In the genomic region with DNA sequence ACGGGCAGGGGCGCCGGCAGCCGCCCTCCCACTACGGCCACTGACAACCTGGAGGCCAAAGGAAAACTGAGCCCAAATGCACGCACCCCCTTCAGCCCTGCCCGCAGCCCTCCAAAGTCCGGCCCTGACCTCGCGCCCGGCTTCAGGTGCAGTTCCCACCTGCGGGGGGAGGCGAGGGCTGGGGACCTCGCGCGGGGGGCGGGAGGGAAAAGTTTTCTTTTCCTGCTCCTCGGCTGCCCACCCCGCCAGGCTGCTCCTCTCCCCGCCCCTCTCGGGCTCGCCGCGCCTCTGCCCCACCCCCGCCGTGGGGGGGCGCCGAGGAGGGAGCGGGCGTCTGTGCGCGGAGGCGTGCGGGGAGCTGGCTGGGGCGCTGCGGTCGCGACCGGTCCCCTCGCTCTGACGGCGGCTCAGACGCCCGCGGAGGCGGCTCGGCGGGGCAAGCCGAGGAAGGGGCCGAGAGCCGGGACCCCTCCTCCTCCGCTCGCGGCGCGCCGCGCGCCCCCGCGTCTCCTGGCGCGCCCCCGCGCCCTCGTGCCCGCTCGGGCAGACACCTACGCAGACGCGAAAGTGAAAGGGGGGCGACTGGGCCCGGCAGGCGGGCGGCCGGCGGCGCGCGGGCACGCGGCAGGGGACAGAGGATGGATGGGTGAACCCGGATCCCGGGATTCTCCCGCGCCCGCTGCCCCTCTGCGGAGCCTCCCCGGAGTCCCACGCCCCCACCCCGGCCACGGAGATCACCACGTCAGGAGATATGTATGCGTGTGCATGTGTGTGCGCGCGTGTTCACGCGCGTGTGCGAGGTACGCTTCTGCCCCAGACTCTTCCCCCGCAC, we compare ENCODE assay signal across 9 cellular contexts. TPM values are rescaled to one million over a fixed set of nuclear protein-coding genes. Genes with fewer than 3 reads are reported as not detected.
DNase-seq lines count a peak whose midpoint lies in the region; ATAC-seq, FAIRE-seq and TF ChIP-seq lines count a peak whose summit lies in the region.
"Had no signal": no experiment of that assay in that cellular context is flagged by ENCODE, and none has a peak within 500 bp of the region (broad histone marks: within the 10 kb centered on the region; RNA-seq: fewer than 3 reads in every experiment).

No MANE protein-coding gene starts in this region.

- no peak for TF ChIP-seq POLR2A in GM12891 (IDR thresholded peaks at IDR 0.05; ENCODE audit: low read depth, low read length)

- DNase-seq in GM12891 (ENCODE audit: insufficient read length, low spot score) = peak; percentile 14
- DNase-seq in Kasumi-1 (lab: John Stamatoyannopoulos, UW) = peak; percentile 33 to 42
- DNase-seq in activated T-cell treated with anti-CD3 and anti-CD28 coated beads for 48 hours (ENCODE audit: low read depth) = peak; percentile 52
- DNase-seq in naive B cell = peak; percentile 80
- peak; percentile 49 to 75 for DNase-seq in stimulated activated effector memory CD8-positive, alpha-beta T cell treated with anti-CD3 and anti-CD28 coated beads, Interleukin-12 subunit alpha, Interleukin-12 subunit beta, amount 100 ng/mL, for 72 hours (ENCODE audit: low spot score in 2 of 2)
- no peak for DNase-seq in DMS153 (lab: John Stamatoyannopoulos, UW)
- no peak for DNase-seq in NOMO-1 treated with DMSO at 0.1 percent for 48 hours (lab: John Stamatoyannopoulos, UW; ENCODE audit: unreplicated experiment)

- FAIRE-seq in GM12891 (lab: Jason Lieb, UNC) = peak; percentile 74
- FAIRE-seq: colon had no signal

- H3K27me3 Mint-ChIP-seq in naive B cell = no peaks in the 10 kb centered on the region

- H3K9me3 Mint-ChIP-seq in naive B cell = no peaks in the 10 kb centered on the region
- no peaks in the 10 kb centered on the region for H3K9me3 Mint-ChIP-seq in stimulated activated effector memory CD8-positive, alpha-beta T cell treated with anti-CD3 and anti-CD28 coated beads, Interleukin-12 subunit alpha, Interleukin-12 subunit beta, amount 100 ng/mL, for 72 hours

- H3K4me3 Mint-ChIP-seq in naive B cell = peak overlapping the region; percentile 83 to 96 (median 91)
- peak overlapping the region; percentile 70 for H3K4me3 Mint-ChIP-seq in stimulated activated effector memory CD8-positive, alpha-beta T cell treated with anti-CD3 and anti-CD28 coated beads, Interleukin-12 subunit alpha, Interleukin-12 subunit beta, amount 100 ng/mL, for 72 hours

- H3K4me1 Mint-ChIP-seq in naive B cell = peaks cover 15 to 32% (median 26%) of the 10 kb centered on the region in 3 donors
- peaks cover 18% of the 10 kb centered on the region for H3K4me1 Mint-ChIP-seq in stimulated activated effector memory CD8-positive, alpha-beta T cell treated with anti-CD3 and anti-CD28 coated beads, Interleukin-12 subunit alpha, Interleukin-12 subunit beta, amount 100 ng/mL, for 72 hours

- H3K27ac Mint-ChIP-seq in naive B cell = peak overlapping the region; percentile 39 to 93 (median 90)
- H3K27ac Mint-ChIP-seq in stimulated activated effector memory CD8-positive, alpha-beta T cell treated with anti-CD3 and anti-CD28 coated beads, Interleukin-12 subunit alpha, Interleukin-12 subunit beta, amount 100 ng/mL, for 72 hours = peak overlapping the region; percentile 89

- no peaks in the 10 kb centered on the region for H3K36me3 Mint-ChIP-seq in naive B cell
- H3K36me3 Mint-ChIP-seq in stimulated activated effector memory CD8-positive, alpha-beta T cell treated with anti-CD3 and anti-CD28 coated beads, Interleukin-12 subunit alpha, Interleukin-12 subunit beta, amount 100 ng/mL, for 72 hours = peaks cover 27% of the 10 kb centered on the region

- peak; percentile 30 for ATAC-seq in esophagus mucosa
- peak; percentile 29 to 34 for ATAC-seq in naive B cell (ENCODE audit: low read depth in 2 of 2)
- ATAC-seq in stimulated activated effector memory CD8-positive, alpha-beta T cell treated with anti-CD3 and anti-CD28 coated beads, Interleukin-12 subunit alpha, Interleukin-12 subunit beta, amount 100 ng/mL, for 72 hours = peak; percentile 5

TF ChIP-seq in GM12891, 5 proteins besides CTCF, POLR2A, EP300 and RAD21:
- no peak for TF ChIP-seq POU2F2 (IDR thresholded peaks at IDR 0.05; ENCODE audit: low read depth, low read length)
- TF ChIP-seq TAF1 (IDR thresholded peaks at IDR 0.05; ENCODE audit: low read depth, low read length) = no peak
- no peak for TF ChIP-seq SPI1 (IDR thresholded peaks at IDR 0.05; ENCODE audit: low read depth, low read length)
- no peak for TF ChIP-seq PAX5 (IDR thresholded peaks at IDR 0.05; ENCODE audit: insufficient read depth, low read length, severe bottlenecking)
- no peak for TF ChIP-seq POLR2AphosphoS5 (IDR thresholded peaks at IDR 0.05; ENCODE audit: low read depth, low read length)

RNA-seq across cellular contexts. Expression of gene NR3C2, which starts 3.1 kb away (rescaled TPM):
- not detected for polyA plus RNA-seq in GM12891 (2012; ENCODE audit: low read depth, missing spikeins)
- 1.1 TPM for total RNA-seq in esophagus mucosa
- 1 to 10 TPM; 2.4 to 6.4 (median 3.9) TPM for polyA plus RNA-seq in naive B cell (ENCODE audit: low read depth in 6 of 6)

Comparison
In these comparisons a context has a peak if more than half of its experiments do, and no peak if none do; other contexts are left out.
1. DNase-seq: peak in GM12891 (single experiment), Kasumi-1 (2 of 2), activated T-cell treated with anti-CD3 and anti-CD28 coated beads for 48 hours (single experiment), naive B cell (single experiment) and stimulated activated effector memory CD8-positive, alpha-beta T cell treated with anti-CD3 and anti-CD28 coated beads, Interleukin-12 subunit alpha, Interleukin-12 subunit beta, amount 100 ng/mL, for 72 hours (2 of 2); none in DMS153 (single experiment) and NOMO-1 treated with DMSO at 0.1 percent for 48 hours (single experiment).
2. Peak in every context shown above with its lines, with median percentiles within 50 percentile points of each other: ATAC-seq.